ENCODE assay signal across 7 cellular contexts in the genomic region with DNA sequence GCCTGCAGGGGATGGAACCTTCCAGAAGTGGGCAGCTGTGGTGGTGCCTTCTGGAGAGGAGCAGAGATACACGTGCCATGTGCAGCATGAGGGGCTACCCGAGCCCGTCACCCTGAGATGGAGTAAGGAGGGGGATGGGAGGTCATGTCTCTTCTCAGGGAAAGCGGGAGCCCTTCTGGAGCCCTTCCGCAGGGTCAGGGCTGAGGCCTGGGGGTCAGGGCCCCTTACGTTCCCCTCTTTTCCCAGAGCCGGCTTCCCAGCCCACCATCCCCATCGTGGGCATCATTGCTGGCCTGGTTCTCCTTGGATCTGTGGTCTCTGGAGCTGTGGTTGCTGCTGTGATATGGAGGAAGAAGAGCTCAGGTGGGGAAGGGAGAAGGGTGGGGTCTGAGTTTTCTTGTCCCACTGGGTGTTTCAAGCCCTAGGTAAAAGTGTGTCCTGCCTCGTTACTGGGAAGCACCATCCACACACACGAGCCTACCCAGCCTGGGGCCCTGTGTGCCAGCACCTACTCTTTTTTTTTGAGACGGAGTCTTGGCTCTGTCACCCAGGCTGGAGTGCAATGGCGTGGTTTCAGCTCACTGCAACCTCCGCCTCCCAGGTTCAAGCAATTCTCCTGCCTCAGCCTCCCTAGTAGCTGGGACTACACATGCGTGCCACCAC. TPM values are rescaled to one million over a fixed set of nuclear protein-coding genes. Genes with fewer than 3 reads are reported as not detected.
DNase-seq lines count a peak whose midpoint lies in the region; ATAC-seq, FAIRE-seq and TF ChIP-seq lines count a peak whose summit lies in the region.
"Not testable (repeated sequence)": the region's sequence is repeated elsewhere in the genome, so short reads cannot be mapped to it uniquely, and the experiment has no call there.

No MANE protein-coding gene starts in this region.

- CTCF ChIA-PET in activated CD4-positive, alpha-beta memory T cell treated with anti-CD3 and anti-CD28 coated beads for 36 hours (lab: Charles Lee), result interaction anchor here (0.6 to 9.2 kb wide), 8 partner anchors 10 to 246 kb away, joined by 4 to 157 read pairs (median 6); no protein-coding TSS in a partner anchor

- peaks cover 2 to 11% (median 8%) of the 10 kb centered on the region in 4 donors for H3K4me1 ChIP-seq in liver (ENCODE audit: control insufficient read depth in 4 of 4, insufficient read depth in 4 of 4, low read length in 3 of 4)

- not testable (repeated sequence) for ATAC-seq in activated naive CD8-positive, alpha-beta T cell treated with anti-CD3 and anti-CD28 coated beads, Interleukin-2, amount 50 U/mL, for 24 hours; stimulated activated naive CD8-positive, alpha-beta T cell treated with anti-CD3 and anti-CD28 coated beads, Interleukin-15, amount 100 ng/mL, for 72 hours

- H3K9me3 ChIP-seq in liver (ENCODE audit: control insufficient read depth in 4 of 4, low read length in 3 of 4), result not testable (repeated sequence)

- not testable (repeated sequence) for TF ChIP-seq RAD21 in liver (IDR thresholded peaks at IDR 0.05)

- not testable (repeated sequence) for TF ChIP-seq CTCF in epithelial cell of proximal tubule (conservative IDR thresholded peaks at IDR 0.05; ENCODE audit: low read depth, low read length); liver (IDR thresholded peaks at IDR 0.05; ENCODE audit: low read depth, low read length, missing input control); neural crest cell (conservative IDR thresholded peaks at IDR 0.05)

- TF ChIP-seq POLR2A in GM12892 (IDR thresholded peaks at IDR 0.05; ENCODE audit: low read depth, low read length), result peak; percentile 5; the same call in 1 of the 2 replicates

- H3K27ac ChIP-seq in liver (ENCODE audit: low read depth in 1 of 2, low read length in 2 of 2), result not testable (repeated sequence)

- peaks cover 57% of the 10 kb centered on the region for H3K4me1 Mint-ChIP-seq in activated CD4-positive, alpha-beta memory T cell treated with anti-CD3 and anti-CD28 coated beads for 36 hours (ENCODE audit: low read depth)
- H3K4me1 Mint-ChIP-seq in activated naive CD8-positive, alpha-beta T cell treated with anti-CD3 and anti-CD28 coated beads, Interleukin-2, amount 50 U/mL, for 24 hours, result peaks cover 69% of the 10 kb centered on the region
- peaks cover 10% of the 10 kb centered on the region for H3K4me1 Mint-ChIP-seq in neural crest cell
- H3K4me1 Mint-ChIP-seq in stimulated activated naive CD8-positive, alpha-beta T cell treated with anti-CD3 and anti-CD28 coated beads, Interleukin-15, amount 100 ng/mL, for 72 hours, result peaks cover 92% of the 10 kb centered on the region

- H3K4me3 ChIP-seq in epithelial cell of proximal tubule (ENCODE audit: low read depth, low read length) (peak overlapping the region; percentile 98), liver (ENCODE audit: low read depth in 1 of 3, low read length in 3 of 3) (peak overlapping the region; percentile 41 to 89 (median 48))

- intact Hi-C loops in activated CD4-positive, alpha-beta memory T cell treated with anti-CD3 and anti-CD28 coated beads for 36 hours (cut with micrococcal nuclease), result not testable (repeated sequence)

- not testable (repeated sequence) for H3K27me3 Mint-ChIP-seq in activated CD4-positive, alpha-beta memory T cell treated with anti-CD3 and anti-CD28 coated beads for 36 hours; activated naive CD8-positive, alpha-beta T cell treated with anti-CD3 and anti-CD28 coated beads, Interleukin-2, amount 50 U/mL, for 24 hours; stimulated activated naive CD8-positive, alpha-beta T cell treated with anti-CD3 and anti-CD28 coated beads, Interleukin-15, amount 100 ng/mL, for 72 hours
- peaks cover 29% of the 10 kb centered on the region for H3K27me3 Mint-ChIP-seq in neural crest cell (ENCODE audit: low read depth)

- not testable (repeated sequence) for H3K9ac ChIP-seq in liver (ENCODE audit: low read depth in 1 of 2, low read length in 2 of 2)

- H3K27ac Mint-ChIP-seq in activated CD4-positive, alpha-beta memory T cell treated with anti-CD3 and anti-CD28 coated beads for 36 hours, result peak overlapping the region; percentile 99
- H3K27ac Mint-ChIP-seq in activated naive CD8-positive, alpha-beta T cell treated with anti-CD3 and anti-CD28 coated beads, Interleukin-2, amount 50 U/mL, for 24 hours, result peak overlapping the region; percentile 91
- not testable (repeated sequence) for H3K27ac Mint-ChIP-seq in neural crest cell (ENCODE audit: unreplicated experiment)
- H3K27ac Mint-ChIP-seq in stimulated activated naive CD8-positive, alpha-beta T cell treated with anti-CD3 and anti-CD28 coated beads, Interleukin-15, amount 100 ng/mL, for 72 hours, result peak overlapping the region; percentile 99 to 100

- peaks cover 0 to 37% (median 22%) of the 10 kb centered on the region in 4 donors for H3K36me3 ChIP-seq in liver (ENCODE audit: control insufficient read depth in 4 of 4, insufficient read depth in 3 of 4, low read depth in 1 of 4, low read length in 3 of 4)

- peaks cover 53% of the 10 kb centered on the region for H3K36me3 Mint-ChIP-seq in activated CD4-positive, alpha-beta memory T cell treated with anti-CD3 and anti-CD28 coated beads for 36 hours
- peaks cover 56% of the 10 kb centered on the region for H3K36me3 Mint-ChIP-seq in activated naive CD8-positive, alpha-beta T cell treated with anti-CD3 and anti-CD28 coated beads, Interleukin-2, amount 50 U/mL, for 24 hours (ENCODE audit: low read depth)
- not testable (repeated sequence) for H3K36me3 Mint-ChIP-seq in neural crest cell (ENCODE audit: low read depth)

- 78% methylated on average over 14 of the region's 14 CpGs for WGBS in liver

- H3K4me3 Mint-ChIP-seq in activated CD4-positive, alpha-beta memory T cell treated with anti-CD3 and anti-CD28 coated beads for 36 hours, result peak overlapping the region; percentile 99
- peak overlapping the region; percentile 95 for H3K4me3 Mint-ChIP-seq in activated naive CD8-positive, alpha-beta T cell treated with anti-CD3 and anti-CD28 coated beads, Interleukin-2, amount 50 U/mL, for 24 hours
- peak overlapping the region; percentile 38 for H3K4me3 Mint-ChIP-seq in neural crest cell
- H3K4me3 Mint-ChIP-seq in stimulated activated naive CD8-positive, alpha-beta T cell treated with anti-CD3 and anti-CD28 coated beads, Interleukin-15, amount 100 ng/mL, for 72 hours, result peak overlapping the region; percentile 99

- POLR2A ChIA-PET in activated CD4-positive, alpha-beta memory T cell treated with anti-CD3 and anti-CD28 coated beads for 36 hours (lab: Charles Lee), result interaction anchor here (0.6 to 6.1 kb wide), 10 partner anchors 9 to 190 kb away, joined by 3 to 50 read pairs (median 5); no protein-coding TSS in a partner anchor

- not testable (repeated sequence) for DNase-seq in GM12892 (ENCODE audit: insufficient read length); activated CD4-positive, alpha-beta memory T cell treated with anti-CD3 and anti-CD28 coated beads for 36 hours; activated naive CD8-positive, alpha-beta T cell treated with anti-CD3 and anti-CD28 coated beads, Interleukin-2, amount 50 U/mL, for 24 hours; epithelial cell of proximal tubule (ENCODE audit: low read depth); neural crest cell (ENCODE audit: low read depth, low spot score); stimulated activated naive CD8-positive, alpha-beta T cell treated with anti-CD3 and anti-CD28 coated beads, Interleukin-15, amount 100 ng/mL, for 72 hours

- not testable (repeated sequence) for H3K9me3 Mint-ChIP-seq in activated CD4-positive, alpha-beta memory T cell treated with anti-CD3 and anti-CD28 coated beads for 36 hours; activated naive CD8-positive, alpha-beta T cell treated with anti-CD3 and anti-CD28 coated beads, Interleukin-2, amount 50 U/mL, for 24 hours; neural crest cell; stimulated activated naive CD8-positive, alpha-beta T cell treated with anti-CD3 and anti-CD28 coated beads, Interleukin-15, amount 100 ng/mL, for 72 hours

- not testable (repeated sequence) for FAIRE-seq in GM12892 (lab: Jason Lieb, UNC)

- H3K27me3 ChIP-seq in liver (ENCODE audit: control insufficient read depth in 4 of 4, insufficient read depth in 4 of 4, low read length in 3 of 4), result not testable (repeated sequence)

RNA-seq across cellular contexts. Expression of a gene that starts 2.1 kb away (rescaled TPM):
- polyA plus RNA-seq in GM12892 (2012; ENCODE audit: missing spikeins), result 289 TPM
- total RNA-seq in activated CD4-positive, alpha-beta memory T cell treated with anti-CD3 and anti-CD28 coated beads for 36 hours, result 100 to 1,000 TPM; 481 to 485 TPM
- total RNA-seq in epithelial cell of proximal tubule, result 56.9 and 93.3 TPM in 2 replicates
- 100 to 1,000 TPM; 133 to 236 TPM for total RNA-seq in liver
- polyA plus RNA-seq in liver, result 100 to 1,000 TPM; 177 to 258 TPM
- 13.4 and 14.2 TPM in 2 replicates for total RNA-seq in neural crest cell

Comparison
In these comparisons a context has a peak if more than half of its experiments do, and no peak if none do; other contexts are left out.
1. H3K4me3 Mint-ChIP-seq: peak in every context shown above with its lines; median percentile 99 in activated CD4-positive, alpha-beta memory T cell treated with anti-CD3 and anti-CD28 coated beads for 36 hours; 99 in stimulated activated naive CD8-positive, alpha-beta T cell treated with anti-CD3 and anti-CD28 coated beads, Interleukin-15, amount 100 ng/mL, for 72 hours; 95 in activated naive CD8-positive, alpha-beta T cell treated with anti-CD3 and anti-CD28 coated beads, Interleukin-2, amount 50 U/mL, for 24 hours; 38 in neural crest cell.